16 cellular contexts compared by ENCODE assay signal in genomic region chr19:5030822-5031221, GRCh38.
A peak's percentile ranks its signal among the peaks of the same experiment; 100 is the strongest.
DNase-seq lines count a peak whose midpoint lies in the region; ATAC-seq and TF ChIP-seq lines count a peak whose summit lies in the region.
"Had no signal": no experiment of that assay in that cellular context is flagged by ENCODE, and none has a peak within 500 bp of the region (broad histone marks: within the 10 kb centered on the region; RNA-seq: fewer than 3 reads in every experiment).

No MANE protein-coding gene starts in this region.

- no peaks in the 10 kb centered on the region for H3K9me2 ChIP-seq in GM23338 (ENCODE audit: insufficient read depth)

- peaks cover 20% of the 10 kb centered on the region for H3K36me3 Mint-ChIP-seq in activated T-helper 17 cell treated with anti-CD3 and anti-CD28 coated beads, Interleukin-2, amount 50 U/mL, for 72 hours (ENCODE audit: low read depth)
- no peaks in the 10 kb centered on the region for H3K36me3 Mint-ChIP-seq in activated CD8-positive, alpha-beta memory T cell treated with anti-CD3 and anti-CD28 coated beads, Interleukin-2, amount 10 ng/mL, durations not matched to agents 7 days and 5 days
- peaks cover 7% of the 10 kb centered on the region; the same call in 1 of the 3 replicates for H3K36me3 Mint-ChIP-seq in GM23338 (ENCODE audit: low read depth)

- H3K4me1 ChIP-seq in left ventricle myocardium inferior = peaks cover 73% of the 10 kb centered on the region
- no peaks in the 10 kb centered on the region for H3K4me1 ChIP-seq in mucosa of descending colon (ENCODE audit: low read depth)
- H3K4me1 ChIP-seq in GM23338 (ENCODE audit: insufficient read depth) = no peaks in the 10 kb centered on the region

- no peaks in the 10 kb centered on the region for H3K9me3 ChIP-seq in left ventricle myocardium inferior (replicated peaks)
- no peaks in the 10 kb centered on the region for H3K9me3 ChIP-seq in mucosa of descending colon
- H3K9me3 ChIP-seq: adrenal gland, Peyer's patch, thyroid gland had no signal

- H4K20me1 ChIP-seq in GM23338 (replicated peaks; ENCODE audit: insufficient read depth) = no peaks in the 10 kb centered on the region

- TF ChIP-seq CTCF in left ventricle myocardium inferior (IDR thresholded peaks at IDR 0.05; ENCODE audit: borderline replicate concordance) (no peak), mucosa of descending colon (IDR thresholded peaks at IDR 0.05) (no peak), GM23338 (conservative IDR thresholded peaks at IDR 0.05; ENCODE audit: low read depth in 2 of 2) (no peak)

- DNase-seq in left ventricle myocardium inferior (no peak), left cardiac atrium (no peak), mucosa of descending colon (no peak), NCI-H82 (lab: John Stamatoyannopoulos, UW) (no peak), GM19240 (ENCODE audit: insufficient read length, low spot score) (no peak), GM23338 (ENCODE audit: low spot score) (no peak)
- DNase-seq in activated CD8-positive, alpha-beta memory T cell treated with anti-CD3 and anti-CD28 coated beads, Interleukin-2, amount 10 ng/mL, durations not matched to agents 7 days and 5 days = no peak
- DNase-seq: NCI-H1417 treated with DMSO at 0.1 percent for 48 hours had no signal

- intact Hi-C loops in left ventricle myocardium inferior (cut with micrococcal nuclease) (no loop called here), left cardiac atrium (cut with DNase I) (loop anchor here (2.0 to 5.0 kb wide), 3 partner anchors 158 to 219 kb away; no protein-coding TSS in a partner anchor), mucosa of descending colon (cut with DNase I, micrococcal nuclease) (loop anchor here (5.0 kb wide), 1 partner anchor 159 kb away; no protein-coding TSS in a partner anchor)

- no peak overlapping the region for H3K4me3 ChIP-seq in left ventricle myocardium inferior
- no peak overlapping the region for H3K4me3 ChIP-seq in mucosa of descending colon
- no peak overlapping the region for H3K4me3 ChIP-seq in GM23338
- H3K4me3 ChIP-seq: adrenal gland, Peyer's patch, thyroid gland had no signal

- H2AFZ ChIP-seq in GM23338 = no peak overlapping the region

- H3K27me3 ChIP-seq in left ventricle myocardium inferior (ENCODE audit: low read depth) = no peaks in the 10 kb centered on the region
- H3K27me3 ChIP-seq in GM23338 (ENCODE audit: insufficient read depth) = no peaks in the 10 kb centered on the region
- H3K27me3 ChIP-seq: adrenal gland, Peyer's patch, thyroid gland had no signal

- H3F3A ChIP-seq in GM23338 (replicated peaks; ENCODE audit: low read depth) = no peaks in the 10 kb centered on the region

- H3K4me1 Mint-ChIP-seq in activated T-helper 17 cell treated with anti-CD3 and anti-CD28 coated beads, Interleukin-2, amount 50 U/mL, for 72 hours = peaks cover 7% of the 10 kb centered on the region
- no peaks in the 10 kb centered on the region for H3K4me1 Mint-ChIP-seq in activated CD8-positive, alpha-beta memory T cell treated with anti-CD3 and anti-CD28 coated beads, Interleukin-2, amount 10 ng/mL, durations not matched to agents 7 days and 5 days
- H3K4me1 Mint-ChIP-seq in GM23338 = no peaks in the 10 kb centered on the region; the same call in 1 of the 3 replicates

- H3K79me2 ChIP-seq in GM23338 (replicated peaks; ENCODE audit: insufficient read depth) = peaks cover 21% of the 10 kb centered on the region; the same call in 1 of the 2 replicates

- H3K27ac ChIP-seq in left ventricle myocardium inferior (replicated peaks) = peak overlapping the region; percentile 11
- no peak overlapping the region for H3K27ac ChIP-seq in GM23338 (ENCODE audit: low read depth)

- H3K4me2 ChIP-seq in GM23338 = no peak overlapping the region

- H3K27me3 Mint-ChIP-seq in activated T-helper 17 cell treated with anti-CD3 and anti-CD28 coated beads, Interleukin-2, amount 50 U/mL, for 72 hours = no peaks in the 10 kb centered on the region
- no peaks in the 10 kb centered on the region for H3K27me3 Mint-ChIP-seq in activated CD8-positive, alpha-beta memory T cell treated with anti-CD3 and anti-CD28 coated beads, Interleukin-2, amount 10 ng/mL, durations not matched to agents 7 days and 5 days
- H3K27me3 Mint-ChIP-seq in GM23338 (ENCODE audit: insufficient read depth, low read depth, poor library complexity) = peaks cover 6% of the 10 kb centered on the region
- H3K27me3 Mint-ChIP-seq: CD4-positive, alpha-beta T cell had no signal

- CTCF ChIA-PET in activated CD8-positive, alpha-beta memory T cell treated with anti-CD3 and anti-CD28 coated beads, Interleukin-2, amount 10 ng/mL, durations not matched to agents 7 days and 5 days (lab: Charles Lee) = interaction anchor here (0.6 to 4.7 kb wide), 20 partner anchors 8 to 222 kb away, joined by 3 to 59 read pairs (median 6); partner anchors contain the start of genes KDM4B and PLIN3

- no peaks in the 10 kb centered on the region for H3K9me3 Mint-ChIP-seq in activated T-helper 17 cell treated with anti-CD3 and anti-CD28 coated beads, Interleukin-2, amount 50 U/mL, for 72 hours
- no peaks in the 10 kb centered on the region for H3K9me3 Mint-ChIP-seq in activated CD8-positive, alpha-beta memory T cell treated with anti-CD3 and anti-CD28 coated beads, Interleukin-2, amount 10 ng/mL, durations not matched to agents 7 days and 5 days (ENCODE audit: low read depth)
- H3K9me3 Mint-ChIP-seq in GM23338 = no peaks in the 10 kb centered on the region; the same call in 2 of the 3 replicates
- H3K9me3 Mint-ChIP-seq: activated T-helper 1 cell treated with anti-CD3 and anti-CD28 coated beads, Interleukin-12 subunit alpha, Interleukin-12 subunit beta, Interleukin-2, Interleukin-4 antibody, amounts not matched to agents 30 ng/mL and 10 ng/mL and 1 ng/mL, durations not matched to agents 14 hours and 24 hours and 36 hours; CD4-positive, alpha-beta T cell; nephron progenitor cell had no signal

- no peak for ATAC-seq in left cardiac atrium
- ATAC-seq in activated T-helper 17 cell treated with anti-CD3 and anti-CD28 coated beads, Interleukin-2, amount 50 U/mL, for 72 hours (replicated peaks) = peak; percentile 6
- ATAC-seq in mucosa of descending colon = peak; percentile 8
- ATAC-seq in activated CD8-positive, alpha-beta memory T cell treated with anti-CD3 and anti-CD28 coated beads, Interleukin-2, amount 10 ng/mL, durations not matched to agents 7 days and 5 days = no peak
- no peak for ATAC-seq in GM23338

- H3K36me3 ChIP-seq in left ventricle myocardium inferior (peaks cover 19% of the 10 kb centered on the region), mucosa of descending colon (ENCODE audit: low read depth) (no peaks in the 10 kb centered on the region), GM23338 (ENCODE audit: insufficient read depth) (no peaks in the 10 kb centered on the region)

- no peak overlapping the region for H3K27ac Mint-ChIP-seq in activated T-helper 17 cell treated with anti-CD3 and anti-CD28 coated beads, Interleukin-2, amount 50 U/mL, for 72 hours
- no peak overlapping the region for H3K27ac Mint-ChIP-seq in activated CD8-positive, alpha-beta memory T cell treated with anti-CD3 and anti-CD28 coated beads, Interleukin-2, amount 10 ng/mL, durations not matched to agents 7 days and 5 days
- no peak overlapping the region for H3K27ac Mint-ChIP-seq in GM23338
- H3K27ac Mint-ChIP-seq: activated T-helper 1 cell treated with anti-CD3 and anti-CD28 coated beads, Interleukin-12 subunit alpha, Interleukin-12 subunit beta, Interleukin-2, Interleukin-4 antibody, amounts not matched to agents 30 ng/mL and 10 ng/mL and 1 ng/mL, durations not matched to agents 14 hours and 24 hours and 36 hours; CD4-positive, alpha-beta T cell had no signal

- H3K4me3 Mint-ChIP-seq in activated T-helper 17 cell treated with anti-CD3 and anti-CD28 coated beads, Interleukin-2, amount 50 U/mL, for 72 hours = no peak overlapping the region
- no peak overlapping the region for H3K4me3 Mint-ChIP-seq in activated CD8-positive, alpha-beta memory T cell treated with anti-CD3 and anti-CD28 coated beads, Interleukin-2, amount 10 ng/mL, durations not matched to agents 7 days and 5 days
- H3K4me3 Mint-ChIP-seq in GM23338 = no peak overlapping the region
- H3K4me3 Mint-ChIP-seq: activated CD8-positive, alpha-beta T cell treated with anti-CD3 and anti-CD28 coated beads, Interleukin-2, amount 10 ng/mL, durations not matched to agents 7 days and 5 days; activated T-helper 1 cell treated with anti-CD3 and anti-CD28 coated beads, Interleukin-12 subunit alpha, Interleukin-12 subunit beta, Interleukin-2, Interleukin-4 antibody, amounts not matched to agents 30 ng/mL and 10 ng/mL and 1 ng/mL, durations not matched to agents 14 hours and 24 hours and 36 hours; CD4-positive, alpha-beta T cell; nephron progenitor cell had no signal

TF ChIP-seq in GM23338, 12 proteins besides CTCF, POLR2A, EP300 and RAD21 (continues in another document):
- TF ChIP-seq ZNF331 (CRISPR knock-in tag; IDR thresholded peaks at IDR 0.05; ENCODE audit: low read depth) = no peak
- no peak for TF ChIP-seq REST (IDR thresholded peaks at IDR 0.05; ENCODE audit: unreplicated experiment)
- TF ChIP-seq POLR2AphosphoS5 (IDR thresholded peaks at IDR 0.05; ENCODE audit: low read depth) = no peak

Comparison
In these comparisons a context has a peak if more than half of its experiments do, and no peak if none do; other contexts are left out.
1. ATAC-seq: peak in activated T-helper 17 cell treated with anti-CD3 and anti-CD28 coated beads, Interleukin-2, amount 50 U/mL, for 72 hours (single experiment) and mucosa of descending colon (single experiment); none in left cardiac atrium (0 of 2), activated CD8-positive, alpha-beta memory T cell treated with anti-CD3 and anti-CD28 coated beads, Interleukin-2, amount 10 ng/mL, durations not matched to agents 7 days and 5 days (single experiment) and GM23338 (single experiment).